18 cellular contexts compared by ENCODE assay signal in genomic region chr22:49775191-49776052, GRCh38.
"Had no signal": no experiment of that assay in that cellular context is flagged by ENCODE, and none has a peak within 500 bp of the region (broad histone marks: within the 10 kb centered on the region; RNA-seq: fewer than 3 reads in every experiment).

No MANE protein-coding gene starts in this region.

- FAIRE-seq: colon had no signal

- H2AFZ ChIP-seq: parathyroid adenoma had no signal

- ATAC-seq: effector memory CD8-positive, alpha-beta T cell; gastroesophageal sphincter; stimulated activated naive CD8-positive, alpha-beta T cell treated with anti-CD3 and anti-CD28 coated beads, Interleukin-15, Interleukin-2, amounts not matched to agents 100 U/mL and 50 U/mL, for 24 hours; upper lobe of right lung had no signal

- DNase-seq: effector memory CD8-positive, alpha-beta T cell; mesendoderm; naive B cell; retina; sigmoid colon; stimulated activated CD4-positive, alpha-beta T cell treated with anti-CD3 and anti-CD28 coated beads, Interleukin-2, amount 100 ng/mL, for 24 hours; stimulated activated CD4-positive, alpha-beta T cell treated with anti-CD3 and anti-CD28 coated beads, Interleukin-4, amount 100 ng/mL, for 4 hours; stimulated activated naive CD8-positive, alpha-beta T cell treated with anti-CD3 and anti-CD28 coated beads, Interleukin-15, Interleukin-2, amounts not matched to agents 100 U/mL and 50 U/mL, for 24 hours; tibial artery; upper lobe of right lung had no signal

- H3K27ac ChIP-seq: epithelial cell of prostate, esophagus muscularis mucosa, gastroesophageal sphincter, parathyroid adenoma, prostate gland, sigmoid colon, skin epidermis, tibial artery, upper lobe of right lung, vagina had no signal

- H3K4me1 ChIP-seq: parathyroid adenoma, prostate gland, upper lobe of right lung had no signal

- H3K9ac ChIP-seq: parathyroid adenoma had no signal

- H3K27me3 ChIP-seq: esophagus muscularis mucosa, gastroesophageal sphincter, sigmoid colon, tibial artery, upper lobe of right lung, vagina had no signal

- H3K9me3 ChIP-seq: esophagus muscularis mucosa, gastroesophageal sphincter, prostate gland, sigmoid colon, tibial artery, upper lobe of right lung, vagina had no signal

- H3K4me3 ChIP-seq: esophagus muscularis mucosa, gastroesophageal sphincter, prostate gland, sigmoid colon, skin epidermis, tibial artery, upper lobe of right lung, vagina had no signal
